ENCODE assay signal across 8 cellular contexts in genomic region chr12:102120564-102120873, GRCh38. TPM values are rescaled to one million over a fixed set of nuclear protein-coding genes. Genes with fewer than 3 reads are reported as not detected.
DNase-seq lines count a peak whose midpoint lies in the region; ATAC-seq and TF ChIP-seq lines count a peak whose summit lies in the region.

No MANE protein-coding gene starts in this region.

- H3K4me1 Mint-ChIP-seq in brain: peaks cover 48% of the 10 kb centered on the region

- H3K27me3 ChIP-seq in mononuclear cell (ENCODE audit: insufficient read depth, low read length): no peaks in the 10 kb centered on the region

- H3K27me3 Mint-ChIP-seq in brain: peaks cover 10% of the 10 kb centered on the region

- H3K4me3 ChIP-seq in AG10803 (ENCODE audit: low read length): peak overlapping the region; percentile 82
- H3K4me3 ChIP-seq in mononuclear cell (ENCODE audit: low read length): peak overlapping the region; percentile 69

- ATAC-seq in HG02885 (IDR thresholded peaks at IDR 0.05; ENCODE audit: poor library complexity, unreplicated experiment) (peak; percentile 1), GM21360 (IDR thresholded peaks at IDR 0.05; ENCODE audit: unreplicated experiment) (no peak)
- ATAC-seq in activated CD4-positive, CD25-positive, alpha-beta regulatory T cell treated with anti-CD3 and anti-CD28 coated beads, Interleukin-2, amount 50 U/mL, for 24 hours: no peak

- peaks cover 17% of the 10 kb centered on the region for H3K36me3 Mint-ChIP-seq in brain

- no peak for TF ChIP-seq CTCF in AG10803 (conservative IDR thresholded peaks at IDR 0.05; ENCODE audit: low read length)
- no peak for TF ChIP-seq CTCF in brain (conservative IDR thresholded peaks at IDR 0.05)

- no peaks in the 10 kb centered on the region for H3K9me3 Mint-ChIP-seq in brain

- no peaks in the 10 kb centered on the region for H3K9me3 ChIP-seq in mononuclear cell (ENCODE audit: low read depth, low read length)

- peaks cover 27% of the 10 kb centered on the region for H3K4me1 ChIP-seq in mononuclear cell (ENCODE audit: insufficient read depth, low read length)

- H3K27ac Mint-ChIP-seq in brain: peak overlapping the region; percentile 87 to 95 (median 90)

- H3K4me3 Mint-ChIP-seq in brain: peak overlapping the region; percentile 89 to 94 (median 90)

- DNase-seq in AG10803 (ENCODE audit: low read depth) (no peak), NCI-H748 treated with DMSO at 0.1 percent for 48 hours (lab: John Stamatoyannopoulos, UW) (no peak), AG20443 (ENCODE audit: low spot score) (no peak)

RNA-seq across cellular contexts. Expression of gene PARPBP, which starts 0.5 kb away (rescaled TPM):
- 3.9 TPM for polyA plus RNA-seq in brain (ENCODE audit: insufficient read depth, low read depth, low replicate concordance)
- 4.0 TPM for total RNA-seq in mononuclear cell

RNA-seq across cellular contexts. Expression of gene NUP37, which starts 0.6 kb away (rescaled TPM):
- polyA plus RNA-seq in brain (ENCODE audit: insufficient read depth, low read depth, low replicate concordance): 13.1 TPM
- 10.1 TPM for total RNA-seq in mononuclear cell

RNA-seq across cellular contexts. Expression of gene WASHC3, which starts 58.7 kb away (rescaled TPM):
- 36.7 TPM for polyA plus RNA-seq in brain (ENCODE audit: insufficient read depth, low read depth, low replicate concordance)
- total RNA-seq in mononuclear cell: 23.8 TPM
